Comparison of ENCODE assay signal across 8 cellular contexts in genomic region chr4:40413396-40413795, GRCh38.
"Had no signal": no experiment of that assay in that cellular context is flagged by ENCODE, and none has a peak within 500 bp of the region (broad histone marks: within the 10 kb centered on the region; RNA-seq: fewer than 3 reads in every experiment).

No MANE protein-coding gene starts in this region.

- H3K36me3 Mint-ChIP-seq: IgD-negative memory B cell had no signal

- H3K4me1 Mint-ChIP-seq: GM23338, IgD-negative memory B cell had no signal

- H3K4me3 ChIP-seq: GM23338 had no signal

- FAIRE-seq: H1, H54, HepG2 had no signal

- ATAC-seq: GM23338, HepG2 had no signal

- DNase-seq: H9, HCEC 1CT, KBM-7 had no signal

- H3K27ac Mint-ChIP-seq: GM23338, H9 had no signal

- H3K27me3 Mint-ChIP-seq: IgD-negative memory B cell had no signal

- H3K4me3 Mint-ChIP-seq: GM23338, H9, IgD-negative memory B cell had no signal
